In the genomic region with DNA sequence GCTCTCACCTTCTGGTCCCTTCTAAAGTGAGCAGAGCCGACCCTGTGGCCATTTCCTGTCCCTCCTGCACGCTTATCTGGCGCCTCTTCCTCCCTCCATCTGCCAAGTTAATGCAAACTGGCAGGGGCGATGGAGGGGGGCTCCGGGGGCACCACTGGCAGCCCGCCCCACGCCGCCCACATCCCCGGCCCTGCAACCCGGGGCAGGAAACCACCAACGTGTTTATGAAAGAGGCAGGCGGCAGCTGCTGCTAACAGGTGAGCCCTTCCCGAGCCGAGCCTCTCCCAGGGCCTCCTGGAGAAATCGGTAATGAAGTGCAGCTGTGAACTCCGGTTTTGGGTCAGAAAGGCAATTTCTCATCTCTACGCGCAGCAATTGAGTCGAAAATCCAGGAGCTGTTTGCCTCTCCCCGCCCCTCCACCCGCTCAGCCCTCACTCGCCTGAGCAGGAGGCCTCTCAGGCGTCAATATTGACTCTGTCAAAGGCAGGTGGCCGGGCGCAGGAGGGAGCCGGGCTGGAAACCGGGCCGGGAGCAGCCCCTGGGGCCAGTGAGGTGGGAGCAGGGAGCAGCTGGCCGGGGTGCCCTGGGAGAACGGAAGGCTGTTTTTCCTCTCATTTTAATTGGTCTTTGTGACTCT, we compare ENCODE assay signal across 1 cellular context.
TF ChIP-seq lines count a peak whose summit lies in the region.

No MANE protein-coding gene starts in this region.

TF ChIP-seq in HepG2, 621 proteins besides CTCF, POLR2A, EP300 and RAD21 (continued from another document and continues in another):
- TF ChIP-seq, protein P1, sequence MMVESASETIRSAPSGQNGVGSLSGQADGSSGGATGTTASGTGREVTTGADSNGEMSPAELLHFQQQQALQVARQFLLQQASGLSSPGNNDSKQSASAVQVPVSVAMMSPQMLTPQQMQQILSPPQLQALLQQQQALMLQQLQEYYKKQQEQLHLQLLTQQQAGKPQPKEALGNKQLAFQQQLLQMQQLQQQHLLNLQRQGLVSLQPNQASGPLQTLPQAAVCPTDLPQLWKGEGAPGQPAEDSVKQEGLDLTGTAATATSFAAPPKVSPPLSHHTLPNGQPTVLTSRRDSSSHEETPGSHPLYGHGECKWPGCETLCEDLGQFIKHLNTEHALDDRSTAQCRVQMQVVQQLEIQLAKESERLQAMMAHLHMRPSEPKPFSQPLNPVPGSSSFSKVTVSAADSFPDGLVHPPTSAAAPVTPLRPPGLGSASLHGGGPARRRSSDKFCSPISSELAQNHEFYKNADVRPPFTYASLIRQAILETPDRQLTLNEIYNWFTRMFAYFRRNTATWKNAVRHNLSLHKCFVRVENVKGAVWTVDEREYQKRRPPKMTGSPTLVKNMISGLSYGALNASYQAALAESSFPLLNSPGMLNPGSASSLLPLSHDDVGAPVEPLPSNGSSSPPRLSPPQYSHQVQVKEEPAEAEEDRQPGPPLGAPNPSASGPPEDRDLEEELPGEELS (CRISPR knock-in tag; IDR thresholded peaks at IDR 0.05), result peak; percentile 91
- TF ChIP-seq ZNF274 (CRISPR knock-in tag; IDR thresholded peaks at IDR 0.05), result 0 out of 2 replicates have a peak, but pooled peaks have one; percentile 4
- TF ChIP-seq ZNF660 (CRISPR knock-in tag; IDR thresholded peaks at IDR 0.05; ENCODE audit: borderline replicate concordance, low read depth), result no peak
- 0 out of 2 replicates have a peak, but pooled peaks have one; percentile 19 for TF ChIP-seq ZNF547 (CRISPR knock-in tag; IDR thresholded peaks at IDR 0.05)
- no peak for TF ChIP-seq ZBTB3 (CRISPR knock-in tag; IDR thresholded peaks at IDR 0.05; ENCODE audit: borderline replicate concordance, low read depth)
- peak; percentile 55 for TF ChIP-seq PHF8 (CRISPR knock-in tag; IDR thresholded peaks at IDR 0.05)
- TF ChIP-seq, protein P2, sequence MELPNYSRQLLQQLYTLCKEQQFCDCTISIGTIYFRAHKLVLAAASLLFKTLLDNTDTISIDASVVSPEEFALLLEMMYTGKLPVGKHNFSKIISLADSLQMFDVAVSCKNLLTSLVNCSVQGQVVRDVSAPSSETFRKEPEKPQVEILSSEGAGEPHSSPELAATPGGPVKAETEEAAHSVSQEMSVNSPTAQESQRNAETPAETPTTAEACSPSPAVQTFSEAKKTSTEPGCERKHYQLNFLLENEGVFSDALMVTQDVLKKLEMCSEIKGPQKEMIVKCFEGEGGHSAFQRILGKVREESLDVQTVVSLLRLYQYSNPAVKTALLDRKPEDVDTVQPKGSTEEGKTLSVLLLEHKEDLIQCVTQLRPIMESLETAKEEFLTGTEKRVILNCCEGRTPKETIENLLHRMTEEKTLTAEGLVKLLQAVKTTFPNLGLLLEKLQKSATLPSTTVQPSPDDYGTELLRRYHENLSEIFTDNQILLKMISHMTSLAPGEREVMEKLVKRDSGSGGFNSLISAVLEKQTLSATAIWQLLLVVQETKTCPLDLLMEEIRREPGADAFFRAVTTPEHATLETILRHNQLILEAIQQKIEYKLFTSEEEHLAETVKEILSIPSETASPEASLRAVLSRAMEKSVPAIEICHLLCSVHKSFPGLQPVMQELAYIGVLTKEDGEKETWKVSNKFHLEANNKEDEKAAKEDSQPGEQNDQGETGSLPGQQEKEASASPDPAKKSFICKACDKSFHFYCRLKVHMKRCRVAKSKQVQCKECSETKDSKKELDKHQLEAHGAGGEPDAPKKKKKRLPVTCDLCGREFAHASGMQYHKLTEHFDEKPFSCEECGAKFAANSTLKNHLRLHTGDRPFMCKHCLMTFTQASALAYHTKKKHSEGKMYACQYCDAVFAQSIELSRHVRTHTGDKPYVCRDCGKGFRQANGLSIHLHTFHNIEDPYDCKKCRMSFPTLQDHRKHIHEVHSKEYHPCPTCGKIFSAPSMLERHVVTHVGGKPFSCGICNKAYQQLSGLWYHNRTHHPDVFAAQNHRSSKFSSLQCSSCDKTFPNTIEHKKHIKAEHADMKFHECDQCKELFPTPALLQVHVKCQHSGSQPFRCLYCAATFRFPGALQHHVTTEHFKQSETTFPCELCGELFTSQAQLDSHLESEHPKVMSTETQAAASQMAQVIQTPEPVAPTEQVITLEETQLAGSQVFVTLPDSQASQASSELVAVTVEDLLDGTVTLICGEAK (IDR thresholded peaks at IDR 0.05), result no peak
- TF ChIP-seq, protein P2 (CRISPR knock-in tag; IDR thresholded peaks at IDR 0.05), result peak; percentile 68; the same call in 1 of the 2 replicates
- TF ChIP-seq, protein P3, sequence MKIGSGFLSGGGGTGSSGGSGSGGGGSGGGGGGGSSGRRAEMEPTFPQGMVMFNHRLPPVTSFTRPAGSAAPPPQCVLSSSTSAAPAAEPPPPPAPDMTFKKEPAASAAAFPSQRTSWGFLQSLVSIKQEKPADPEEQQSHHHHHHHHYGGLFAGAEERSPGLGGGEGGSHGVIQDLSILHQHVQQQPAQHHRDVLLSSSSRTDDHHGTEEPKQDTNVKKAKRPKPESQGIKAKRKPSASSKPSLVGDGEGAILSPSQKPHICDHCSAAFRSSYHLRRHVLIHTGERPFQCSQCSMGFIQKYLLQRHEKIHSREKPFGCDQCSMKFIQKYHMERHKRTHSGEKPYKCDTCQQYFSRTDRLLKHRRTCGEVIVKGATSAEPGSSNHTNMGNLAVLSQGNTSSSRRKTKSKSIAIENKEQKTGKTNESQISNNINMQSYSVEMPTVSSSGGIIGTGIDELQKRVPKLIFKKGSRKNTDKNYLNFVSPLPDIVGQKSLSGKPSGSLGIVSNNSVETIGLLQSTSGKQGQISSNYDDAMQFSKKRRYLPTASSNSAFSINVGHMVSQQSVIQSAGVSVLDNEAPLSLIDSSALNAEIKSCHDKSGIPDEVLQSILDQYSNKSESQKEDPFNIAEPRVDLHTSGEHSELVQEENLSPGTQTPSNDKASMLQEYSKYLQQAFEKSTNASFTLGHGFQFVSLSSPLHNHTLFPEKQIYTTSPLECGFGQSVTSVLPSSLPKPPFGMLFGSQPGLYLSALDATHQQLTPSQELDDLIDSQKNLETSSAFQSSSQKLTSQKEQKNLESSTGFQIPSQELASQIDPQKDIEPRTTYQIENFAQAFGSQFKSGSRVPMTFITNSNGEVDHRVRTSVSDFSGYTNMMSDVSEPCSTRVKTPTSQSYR (CRISPR knock-in tag; IDR thresholded peaks at IDR 0.05; ENCODE audit: borderline replicate concordance), result peak; percentile 87
- TF ChIP-seq ZNF761 (CRISPR knock-in tag; conservative IDR thresholded peaks at IDR 0.05), result 0 out of 2 replicates have a peak, but pooled peaks have one; percentile 44
- TF ChIP-seq ZNF331 (CRISPR knock-in tag; IDR thresholded peaks at IDR 0.05), result peak; percentile 94
- 0 out of 2 replicates have a peak, but pooled peaks have one; percentile 83 for TF ChIP-seq PCBP1 (IDR thresholded peaks at IDR 0.05; ENCODE audit: borderline replicate concordance, low read depth, low read length)
- 0 out of 2 replicates have a peak, but pooled peaks have one; percentile 61 for TF ChIP-seq FOXM1 (CRISPR knock-in tag; IDR thresholded peaks at IDR 0.05)
- TF ChIP-seq ZNF878 (CRISPR knock-in tag; IDR thresholded peaks at IDR 0.05), result 0 out of 2 replicates have a peak, but pooled peaks have one; percentile 77
- TF ChIP-seq ZNF496 (CRISPR knock-in tag; IDR thresholded peaks at IDR 0.05; ENCODE audit: insufficient replicate concordance), result no peak
- no peak for TF ChIP-seq JDP2 (CRISPR knock-in tag; IDR thresholded peaks at IDR 0.05; ENCODE audit: borderline replicate concordance)
- peak; percentile 4; the same call in 1 of the 2 replicates for TF ChIP-seq CBFB (CRISPR knock-in tag; IDR thresholded peaks at IDR 0.05)
- no peak for TF ChIP-seq POLR2AphosphoS2 (IDR thresholded peaks at IDR 0.05; ENCODE audit: low read depth, low read length)
- TF ChIP-seq ZNF441 (CRISPR knock-in tag; IDR thresholded peaks at IDR 0.05; ENCODE audit: borderline replicate concordance), result peak; percentile 87
- TF ChIP-seq MYC (CRISPR knock-in tag; IDR thresholded peaks at IDR 0.05; ENCODE audit: borderline replicate concordance), result peak; percentile 59; the same call in 1 of the 2 replicates
- TF ChIP-seq, protein P4, sequence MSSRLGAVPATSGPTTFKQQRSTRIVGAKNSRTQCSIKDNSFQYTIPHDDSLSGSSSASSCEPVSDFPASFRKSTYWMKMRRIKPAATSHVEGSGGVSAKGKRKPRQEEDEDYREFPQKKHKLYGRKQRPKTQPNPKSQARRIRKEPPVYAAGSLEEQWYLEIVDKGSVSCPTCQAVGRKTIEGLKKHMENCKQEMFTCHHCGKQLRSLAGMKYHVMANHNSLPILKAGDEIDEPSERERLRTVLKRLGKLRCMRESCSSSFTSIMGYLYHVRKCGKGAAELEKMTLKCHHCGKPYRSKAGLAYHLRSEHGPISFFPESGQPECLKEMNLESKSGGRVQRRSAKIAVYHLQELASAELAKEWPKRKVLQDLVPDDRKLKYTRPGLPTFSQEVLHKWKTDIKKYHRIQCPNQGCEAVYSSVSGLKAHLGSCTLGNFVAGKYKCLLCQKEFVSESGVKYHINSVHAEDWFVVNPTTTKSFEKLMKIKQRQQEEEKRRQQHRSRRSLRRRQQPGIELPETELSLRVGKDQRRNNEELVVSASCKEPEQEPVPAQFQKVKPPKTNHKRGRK (CRISPR knock-in tag; IDR thresholded peaks at IDR 0.05), result no peak
- TF ChIP-seq, protein P5, sequence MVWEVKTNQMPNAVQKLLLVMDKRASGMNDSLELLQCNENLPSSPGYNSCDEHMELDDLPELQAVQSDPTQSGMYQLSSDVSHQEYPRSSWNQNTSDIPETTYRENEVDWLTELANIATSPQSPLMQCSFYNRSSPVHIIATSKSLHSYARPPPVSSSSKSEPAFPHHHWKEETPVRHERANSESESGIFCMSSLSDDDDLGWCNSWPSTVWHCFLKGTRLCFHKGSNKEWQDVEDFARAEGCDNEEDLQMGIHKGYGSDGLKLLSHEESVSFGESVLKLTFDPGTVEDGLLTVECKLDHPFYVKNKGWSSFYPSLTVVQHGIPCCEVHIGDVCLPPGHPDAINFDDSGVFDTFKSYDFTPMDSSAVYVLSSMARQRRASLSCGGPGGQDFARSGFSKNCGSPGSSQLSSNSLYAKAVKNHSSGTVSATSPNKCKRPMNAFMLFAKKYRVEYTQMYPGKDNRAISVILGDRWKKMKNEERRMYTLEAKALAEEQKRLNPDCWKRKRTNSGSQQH (CRISPR knock-in tag; IDR thresholded peaks at IDR 0.05; ENCODE audit: low read depth), result peak; percentile 92; the same call in 1 of the 2 replicates
- TF ChIP-seq, protein P6, sequence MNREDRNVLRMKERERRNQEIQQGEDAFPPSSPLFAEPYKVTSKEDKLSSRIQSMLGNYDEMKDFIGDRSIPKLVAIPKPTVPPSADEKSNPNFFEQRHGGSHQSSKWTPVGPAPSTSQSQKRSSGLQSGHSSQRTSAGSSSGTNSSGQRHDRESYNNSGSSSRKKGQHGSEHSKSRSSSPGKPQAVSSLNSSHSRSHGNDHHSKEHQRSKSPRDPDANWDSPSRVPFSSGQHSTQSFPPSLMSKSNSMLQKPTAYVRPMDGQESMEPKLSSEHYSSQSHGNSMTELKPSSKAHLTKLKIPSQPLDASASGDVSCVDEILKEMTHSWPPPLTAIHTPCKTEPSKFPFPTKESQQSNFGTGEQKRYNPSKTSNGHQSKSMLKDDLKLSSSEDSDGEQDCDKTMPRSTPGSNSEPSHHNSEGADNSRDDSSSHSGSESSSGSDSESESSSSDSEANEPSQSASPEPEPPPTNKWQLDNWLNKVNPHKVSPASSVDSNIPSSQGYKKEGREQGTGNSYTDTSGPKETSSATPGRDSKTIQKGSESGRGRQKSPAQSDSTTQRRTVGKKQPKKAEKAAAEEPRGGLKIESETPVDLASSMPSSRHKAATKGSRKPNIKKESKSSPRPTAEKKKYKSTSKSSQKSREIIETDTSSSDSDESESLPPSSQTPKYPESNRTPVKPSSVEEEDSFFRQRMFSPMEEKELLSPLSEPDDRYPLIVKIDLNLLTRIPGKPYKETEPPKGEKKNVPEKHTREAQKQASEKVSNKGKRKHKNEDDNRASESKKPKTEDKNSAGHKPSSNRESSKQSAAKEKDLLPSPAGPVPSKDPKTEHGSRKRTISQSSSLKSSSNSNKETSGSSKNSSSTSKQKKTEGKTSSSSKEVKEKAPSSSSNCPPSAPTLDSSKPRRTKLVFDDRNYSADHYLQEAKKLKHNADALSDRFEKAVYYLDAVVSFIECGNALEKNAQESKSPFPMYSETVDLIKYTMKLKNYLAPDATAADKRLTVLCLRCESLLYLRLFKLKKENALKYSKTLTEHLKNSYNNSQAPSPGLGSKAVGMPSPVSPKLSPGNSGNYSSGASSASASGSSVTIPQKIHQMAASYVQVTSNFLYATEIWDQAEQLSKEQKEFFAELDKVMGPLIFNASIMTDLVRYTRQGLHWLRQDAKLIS (CRISPR knock-in tag; IDR thresholded peaks at IDR 0.05), result no peak
- TF ChIP-seq FOXP1 (IDR thresholded peaks at IDR 0.05), result no peak
- peak; percentile 73 for TF ChIP-seq FOXP1 (CRISPR knock-in tag; IDR thresholded peaks at IDR 0.05)
- 0 out of 2 replicates have a peak, but pooled peaks have one; percentile 8 for TF ChIP-seq ZNF460 (CRISPR knock-in tag; IDR thresholded peaks at IDR 0.05; ENCODE audit: borderline replicate concordance)
- peak; percentile 69; the same call in 1 of the 2 replicates for TF ChIP-seq HNF4A (CRISPR knock-in tag; IDR thresholded peaks at IDR 0.05)
- no peak for TF ChIP-seq KAT2B (IDR thresholded peaks at IDR 0.05; ENCODE audit: borderline replicate concordance, low read depth, low read length)
